Comparison of ENCODE assay signal across 8 cellular contexts in genomic region chr15:70853855-70854668, GRCh38. TPM values are rescaled to one million over a fixed set of nuclear protein-coding genes. Genes with fewer than 3 reads are reported as not detected.
DNase-seq lines count a peak whose midpoint lies in the region; ATAC-seq and TF ChIP-seq lines count a peak whose summit lies in the region.

LARP6 (minus strand) TSS chr15:70854157; CDS start chr15:70854088, 69 bp downstream.

- peaks cover 0 to 11% (median 0%) of the 10 kb centered on the region in 4 donors for H3K4me1 ChIP-seq in Peyer's patch

- in situ Hi-C loops in T47D (cut with HindIII; ENCODE audit: low pct_unique_long_range_greater_than_20kb, low sequenced_read_pairs), result no loop called here

- H3K4me3 ChIP-seq in Peyer's patch (peak within 1 kb of the TSS; percentile 46 to 73 (median 62)), skeletal muscle cell (ENCODE audit: low read depth, low read length) (peak within 1 kb of the TSS; percentile 52)

- DNase-seq in activated CD4-positive, CD25-positive, alpha-beta regulatory T cell (lab: John Stamatoyannopoulos, UW), result no peak
- DNase-seq in Peyer's patch (peak in 1 of 3 donors; percentile 57), T47D (ENCODE audit: low read depth in 1 of 2, low spot score in 1 of 2) (peak; percentile 30 to 49), iPS-NIHi11 (ENCODE audit: low spot score) (peak; percentile 92), skeletal muscle cell (ENCODE audit: low read depth) (no peak), amniotic stem cell (lab: John Stamatoyannopoulos, UW) (no peak)

- H3K36me3 ChIP-seq in Peyer's patch, result no peaks in the 10 kb centered on the region

- peak within 1 kb of the TSS; percentile 63 to 83 (median 72) for H3K27ac ChIP-seq in Peyer's patch

- peak; percentile 30 to 44 for ATAC-seq in activated CD4-positive, CD25-positive, alpha-beta regulatory T cell treated with anti-CD3 and anti-CD28 coated beads, Interleukin-2, amount 50 U/mL, for 24 hours
- ATAC-seq in GM18873 (IDR thresholded peaks at IDR 0.05; ENCODE audit: low FRiP score, unreplicated experiment), result no peak

- no peak for TF ChIP-seq CTCF in Peyer's patch (IDR thresholded peaks at IDR 0.05)

- TF ChIP-seq POLR2A in Peyer's patch (IDR thresholded peaks at IDR 0.05), result no peak

- no peaks in the 10 kb centered on the region for H3K9me3 ChIP-seq in Peyer's patch

- H3K27me3 ChIP-seq in Peyer's patch, result no peaks in the 10 kb centered on the region

RNA-seq across cellular contexts. Expression of gene LARP6, which starts in this region (rescaled TPM):
- 10 to 100 TPM in 1 of 4 donors, 1 to 10 TPM in 2, under 1 TPM in 1; 0.35 to 23.9 (median 6.0) TPM for total RNA-seq in Peyer's patch

Comparison
In these comparisons a context has a peak if more than half of its experiments do, and no peak if none do; other contexts are left out.
1. DNase-seq: peak in T47D (2 of 2) and iPS-NIHi11 (single experiment); none in activated CD4-positive, CD25-positive, alpha-beta regulatory T cell (0 of 4), skeletal muscle cell (single experiment) and amniotic stem cell (single experiment).